Comparison of ENCODE assay signal across 25 cellular contexts in genomic region chr15:93231994-93232393, GRCh38.
"Had no signal": no experiment of that assay in that cellular context is flagged by ENCODE, and none has a peak within 500 bp of the region (broad histone marks: within the 10 kb centered on the region; RNA-seq: fewer than 3 reads in every experiment).

No MANE protein-coding gene starts in this region.

- DNase-seq: activated CD4-positive, alpha-beta T cell treated with anti-CD3 and anti-CD28 coated beads for 48 hours; activated CD4-positive, alpha-beta T cell treated with anti-CD3 and anti-CD28 coated beads, Interleukin-2, amount 50 U/mL, for 4 hours; activated CD8-positive, alpha-beta memory T cell treated with anti-CD3 and anti-CD28 coated beads, Interleukin-2, amount 50 U/mL, for 48 hours; activated CD8-positive, alpha-beta T cell treated with anti-CD3 and anti-CD28 coated beads, Interleukin-2, amount 10 ng/mL, durations not matched to agents 7 days and 5 days; activated naive CD4-positive, alpha-beta T cell treated with anti-CD3 and anti-CD28 coated beads, Interleukin-2, amount 50 U/mL, for 16 hours; activated naive CD8-positive, alpha-beta T cell treated with anti-CD3 and anti-CD28 coated beads, Interleukin-2, amount 10 ng/mL, durations not matched to agents 7 days and 5 days; activated T-cell treated with anti-CD3 and anti-CD28 coated beads, Interleukin-2, amount 50 U/mL, for 1 hour; adrenal gland; aorta; central memory CD4-positive, alpha-beta T cell; KG1; MG63; MV-4-11; NCI-H1092 treated with DMSO at 0.1 percent for 48 hours; NCI-H1417 treated with DMSO at 0.1 percent for 48 hours; NCI-H1694; NCI-H2029 treated with DMSO at 0.1 percent for 48 hours; NCI-H345; NCI-H510A treated with DMSO at 0.1 percent for 48 hours; PC-3; SHP77 had no signal

- H3K9me3 ChIP-seq: adrenal gland, breast epithelium, MG63, SJSA1 had no signal

- ATAC-seq: activated CD4-positive, CD25-positive, alpha-beta regulatory T cell treated with anti-CD3 and anti-CD28 coated beads, Interleukin-2, amount 50 U/mL, for 24 hours; activated CD8-positive, alpha-beta T cell treated with anti-CD3 and anti-CD28 coated beads, Interleukin-2, amount 10 ng/mL, durations not matched to agents 7 days and 5 days; PC-3 had no signal

- H3K27me3 ChIP-seq: adrenal gland, breast epithelium, MG63, SJSA1 had no signal

- H3K4me1 ChIP-seq: adrenal gland, breast epithelium, SJSA1 had no signal

- H3K4me3 Mint-ChIP-seq: activated CD8-positive, alpha-beta T cell treated with anti-CD3 and anti-CD28 coated beads, Interleukin-2, amount 10 ng/mL, durations not matched to agents 7 days and 5 days; activated naive CD8-positive, alpha-beta T cell treated with anti-CD3 and anti-CD28 coated beads, Interleukin-2, amount 10 ng/mL, durations not matched to agents 7 days and 5 days; T-helper 1 cell treated with Interleukin-12 subunit alpha and Interleukin-12 subunit beta and Interleukin-4 antibody, amounts not matched to agents 30 μg/mL and 1 μg/mL, for 36 hours had no signal

- H3K36me3 Mint-ChIP-seq: activated naive CD8-positive, alpha-beta T cell treated with anti-CD3 and anti-CD28 coated beads, Interleukin-2, amount 10 ng/mL, durations not matched to agents 7 days and 5 days had no signal

- H3K27ac Mint-ChIP-seq: activated CD8-positive, alpha-beta T cell treated with anti-CD3 and anti-CD28 coated beads, Interleukin-2, amount 10 ng/mL, durations not matched to agents 7 days and 5 days; T-helper 1 cell treated with Interleukin-12 subunit alpha and Interleukin-12 subunit beta and Interleukin-4 antibody, amounts not matched to agents 30 μg/mL and 1 μg/mL, for 36 hours had no signal

- H3K27ac ChIP-seq: adrenal gland, breast epithelium, SJSA1 had no signal

- H3K36me3 ChIP-seq: adrenal gland, breast epithelium, MG63, SJSA1 had no signal

- H3K4me3 ChIP-seq: adrenal gland, breast epithelium, MG63, SJSA1 had no signal

- H3K9me3 Mint-ChIP-seq: activated naive CD8-positive, alpha-beta T cell treated with anti-CD3 and anti-CD28 coated beads, Interleukin-2, amount 10 ng/mL, durations not matched to agents 7 days and 5 days; T-helper 1 cell treated with Interleukin-12 subunit alpha and Interleukin-12 subunit beta and Interleukin-4 antibody, amounts not matched to agents 30 μg/mL and 1 μg/mL, for 36 hours had no signal
